In the genomic region with DNA sequence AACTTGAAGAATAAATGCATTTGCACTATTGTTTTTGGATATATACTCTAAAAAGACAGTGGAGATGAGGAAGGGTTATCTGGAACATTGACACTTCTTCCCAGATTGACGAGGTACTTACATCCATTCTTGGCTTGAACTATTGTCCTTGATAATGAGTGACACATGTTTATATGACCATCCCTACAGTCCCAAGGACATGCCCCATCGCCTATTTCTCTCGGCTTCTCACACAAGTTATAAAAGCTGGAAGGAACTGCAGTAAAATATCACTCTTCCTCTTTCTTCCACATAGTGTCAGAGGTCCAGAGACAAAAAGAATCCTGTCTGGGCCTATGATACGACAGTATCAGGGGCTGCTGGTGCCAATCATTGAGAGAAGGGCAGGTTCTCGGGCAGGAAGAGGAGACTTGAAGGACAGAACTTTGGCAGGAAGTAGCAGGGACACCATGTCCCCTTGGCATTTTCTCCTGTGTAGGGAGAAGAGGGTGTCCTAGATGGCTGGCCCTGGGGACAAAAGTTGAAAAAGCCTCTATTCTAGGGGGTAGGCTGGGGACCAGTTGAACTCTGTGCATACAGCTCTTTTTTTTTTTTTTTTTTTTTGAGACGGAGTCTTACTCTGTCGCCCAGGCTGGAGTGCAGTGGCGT, we compare ENCODE assay signal across 18 cellular contexts.
"Had no signal": no experiment of that assay in that cellular context is flagged by ENCODE, and none has a peak within 500 bp of the region (broad histone marks: within the 10 kb centered on the region; RNA-seq: fewer than 3 reads in every experiment).

No MANE protein-coding gene starts in this region.

- H3K4me3 Mint-ChIP-seq: activated CD8-positive, alpha-beta T cell treated with anti-CD3 and anti-CD28 coated beads, Interleukin-2, amount 10 ng/mL, durations not matched to agents 7 days and 5 days; activated naive CD4-positive, alpha-beta T cell treated with anti-CD3 and anti-CD28 coated beads, Interleukin-2, amount 50 U/mL, for 24 hours; T-helper 1 cell treated with Interleukin-12 subunit alpha and Interleukin-12 subunit beta and Interleukin-4 antibody, amounts not matched to agents 30 μg/mL and 1 μg/mL, for 36 hours had no signal

- H3K4me3 ChIP-seq: breast epithelium had no signal

- DNase-seq: activated CD4-positive, alpha-beta T cell treated with anti-CD3 and anti-CD28 coated beads for 4 hours; activated CD8-positive, alpha-beta memory T cell treated with anti-CD3 and anti-CD28 coated beads, Interleukin-2, amount 50 U/mL, for 48 hours; activated CD8-positive, alpha-beta T cell treated with anti-CD3 and anti-CD28 coated beads, Interleukin-2, amount 10 ng/mL, durations not matched to agents 7 days and 5 days; activated T-cell treated with anti-CD3 and anti-CD28 coated beads, Interleukin-2, amount 50 U/mL, for 1 hour; aorta; Kasumi-1; KBM-7; NCI-H1105 treated with DMSO at 0.1 percent for 48 hours; NCI-H1436 treated with DMSO at 0.1 percent for 48 hours; NCI-H187; NCI-H2081; NCI-H510A treated with DMSO at 0.1 percent for 48 hours; SHP77 had no signal

- ATAC-seq: activated CD4-positive, CD25-positive, alpha-beta regulatory T cell treated with anti-CD3 and anti-CD28 coated beads, Interleukin-2, amount 50 U/mL, for 24 hours; activated CD8-positive, alpha-beta T cell treated with anti-CD3 and anti-CD28 coated beads, Interleukin-2, amount 10 ng/mL, durations not matched to agents 7 days and 5 days had no signal

- H3K9me3 Mint-ChIP-seq: activated naive CD4-positive, alpha-beta T cell treated with anti-CD3 and anti-CD28 coated beads, Interleukin-2, amount 50 U/mL, for 24 hours; T-helper 1 cell treated with Interleukin-12 subunit alpha and Interleukin-12 subunit beta and Interleukin-4 antibody, amounts not matched to agents 30 μg/mL and 1 μg/mL, for 36 hours had no signal

- H3K27me3 ChIP-seq: breast epithelium had no signal

- H3K36me3 ChIP-seq: breast epithelium had no signal

- H3K9me3 ChIP-seq: breast epithelium had no signal

- H3K27ac Mint-ChIP-seq: activated CD8-positive, alpha-beta T cell treated with anti-CD3 and anti-CD28 coated beads, Interleukin-2, amount 10 ng/mL, durations not matched to agents 7 days and 5 days; activated naive CD4-positive, alpha-beta T cell treated with anti-CD3 and anti-CD28 coated beads, Interleukin-2, amount 50 U/mL, for 24 hours; T-helper 1 cell treated with Interleukin-12 subunit alpha and Interleukin-12 subunit beta and Interleukin-4 antibody, amounts not matched to agents 30 μg/mL and 1 μg/mL, for 36 hours had no signal

- FAIRE-seq: RCC 7860 had no signal

- H3K27ac ChIP-seq: breast epithelium had no signal

- H3K4me1 ChIP-seq: breast epithelium had no signal
